Comparison of ENCODE assay signal across 8 cellular contexts in the genomic region with DNA sequence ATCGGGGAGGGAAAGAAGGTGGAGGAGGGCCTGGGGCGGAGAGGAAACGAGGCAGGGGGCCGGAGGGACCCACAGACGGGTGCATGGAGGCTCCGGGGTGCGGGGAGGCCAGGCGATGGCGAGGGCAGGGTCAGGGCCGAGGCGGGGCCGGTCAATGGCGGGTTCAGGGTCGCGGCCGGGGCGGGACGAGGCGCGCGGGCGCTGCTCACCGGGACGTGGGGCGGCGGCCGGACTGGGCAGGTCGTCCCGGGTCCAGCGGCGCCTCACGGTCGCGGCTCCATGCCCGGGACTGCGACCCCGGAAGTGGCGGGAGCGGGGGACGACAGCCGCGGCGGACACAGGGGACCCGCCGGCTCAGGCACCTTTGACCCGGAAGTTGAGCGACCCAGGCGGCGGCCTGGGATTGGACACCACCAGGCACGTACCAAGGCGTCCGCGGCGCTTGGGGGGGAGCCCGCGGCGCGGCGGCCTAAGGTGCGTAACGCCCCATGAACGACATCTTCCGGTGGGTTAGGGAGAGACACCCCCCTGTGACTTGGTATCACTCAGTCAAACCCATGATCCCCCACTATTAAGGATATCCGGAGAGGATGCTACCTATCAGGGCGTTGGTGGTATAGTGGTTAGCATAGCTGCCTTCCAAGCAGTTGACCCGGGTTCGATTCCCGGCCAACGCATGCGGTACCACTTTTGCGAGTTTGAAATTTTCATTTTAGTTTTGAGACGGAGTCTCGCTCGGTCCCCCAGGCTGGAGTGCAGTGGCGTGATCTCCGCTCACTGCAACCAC. TPM values are rescaled to one million over a fixed set of nuclear protein-coding genes. Genes with fewer than 3 reads are reported as not detected.
DNase-seq lines count a peak whose midpoint lies in the region; ATAC-seq and TF ChIP-seq lines count a peak whose summit lies in the region.

DPP9 (minus strand) TSS at position 378 of the 787 bp plus-strand sequence. CDS start 3,936 bp downstream, outside the sequence.

- peaks cover 15% of the 10 kb centered on the region for H3K36me3 ChIP-seq in IMR-90 (ENCODE audit: control insufficient read depth, insufficient read depth, low read length)

- peak within 1 kb of the TSS; percentile 90 for H3K23ac ChIP-seq in IMR-90 (ENCODE audit: low read depth, low read length)

- DNase-seq in DMS 273 treated with DMSO at 0.1 percent for 48 hours (lab: John Stamatoyannopoulos, UW) (peak; percentile 94), IMR-90 (peak; percentile 98), OCI-M1 (lab: John Stamatoyannopoulos, UW) (peak; percentile 100), activated T-cell treated with anti-CD3 and anti-CD28 coated beads for 24 hours (ENCODE audit: low read depth) (peak; percentile 96), epidermal melanocyte (ENCODE audit: insufficient read length, low spot score) (peak; percentile 99), middle frontal gyrus (ENCODE audit: extremely low spot score, low spot score) (peak; percentile 97)
- peak; percentile 94 for DNase-seq in stimulated activated CD8-positive, alpha-beta memory T cell treated with anti-CD3 and anti-CD28 coated beads, Interleukin-2, amount 100 ng/mL, for 48 hours (ENCODE audit: low read depth in 2 of 2)

- H2BK5ac ChIP-seq in IMR-90 (ENCODE audit: low read depth, low read length, poor library complexity, severe bottlenecking), result peak within 1 kb of the TSS; percentile 47

- intact Hi-C loops in IMR-90 (cut with micrococcal nuclease), result no loop called here

- in situ Hi-C loops in IMR-90 (cut with MboI; ENCODE audit: low sequenced_read_pairs), result no loop called here

- peak within 1 kb of the TSS; percentile 49; the same call in 1 of the 2 replicates for H2BK120ac ChIP-seq in IMR-90 (ENCODE audit: low read depth, low read length)

- H2AK9ac ChIP-seq in IMR-90 (replicated peaks; ENCODE audit: low read depth, low read length, poor library complexity), result peak within 1 kb of the TSS; percentile 100

- H3K27me3 ChIP-seq in IMR-90 (ENCODE audit: control insufficient read depth, insufficient read depth, low read length), result no peaks in the 10 kb centered on the region

- H3K9me3 ChIP-seq in IMR-90 (ENCODE audit: control insufficient read depth, insufficient read depth, low read length), result no peaks in the 10 kb centered on the region

- H2AFZ ChIP-seq in IMR-90 (replicated peaks; ENCODE audit: low read length, poor library complexity), result peak within 1 kb of the TSS; percentile 96

- H3K9ac ChIP-seq in IMR-90 (ENCODE audit: low read depth, low read length), result peak within 1 kb of the TSS; percentile 95

- no peak within 1 kb of the TSS for H2BK20ac ChIP-seq in IMR-90 (ENCODE audit: low read depth, low read length)

- H3K9me1 ChIP-seq in IMR-90 (ENCODE audit: insufficient read depth, low read length), result 0 out of 2 replicates have a peak, but pooled peaks cover 7% of the 10 kb centered on the region

- H4K5ac ChIP-seq in IMR-90 (ENCODE audit: low read depth, low read length), result peak within 1 kb of the TSS; percentile 81

- H4K8ac ChIP-seq in IMR-90 (ENCODE audit: low read depth in 2 of 2, low read length in 2 of 2), result peak within 1 kb of the TSS; percentile 64 to 95

- peak within 1 kb of the TSS; percentile 6; the same call in 2 of the 3 replicates for H2BK15ac ChIP-seq in IMR-90 (ENCODE audit: low read depth, low read length)

- peaks cover 26 to 43% of the 10 kb centered on the region in 2 experiments for H3K79me1 ChIP-seq in IMR-90 (ENCODE audit: low read depth in 1 of 2, low read length in 2 of 2)

- no TSS peak for BruUV-seq in IMR-90 (replicated peaks; lab: Mats Ljungman, UMichigan)

- TF ChIP-seq RAD21 in IMR-90 (IDR thresholded peaks at IDR 0.05; ENCODE audit: low read length), result peak; percentile 36

- CTCF ChIA-PET in IMR-90 (lab: Yijun Ruan, JAX), result no interaction called here

- peak; percentile 84 for ATAC-seq in GM21528 (IDR thresholded peaks at IDR 0.05; ENCODE audit: low FRiP score, unreplicated experiment)
- peak; percentile 93 for ATAC-seq in IMR-90 (ENCODE audit: low read depth)

- peak within 1 kb of the TSS; percentile 89 for H4K91ac ChIP-seq in IMR-90 (ENCODE audit: insufficient read depth, low read depth, low read length)

- TF ChIP-seq CTCF in IMR-90 (conservative IDR thresholded peaks at IDR 0.05; ENCODE audit: low read depth, low read length), result peak; percentile 43

- no peak within 1 kb of the TSS for H3K18ac ChIP-seq in IMR-90 (ENCODE audit: low read depth, low read length)

- H2AK5ac ChIP-seq in IMR-90 (ENCODE audit: low read depth, low read length), result peak within 1 kb of the TSS; percentile 98

- peak within 1 kb of the TSS; percentile 95 for H3K4me3 ChIP-seq in IMR-90 (ENCODE audit: insufficient read depth, low read depth, low read length)

- peaks cover 9% of the 10 kb centered on the region; the same call in 1 of the 2 replicates for H4K20me1 ChIP-seq in IMR-90 (ENCODE audit: insufficient read depth, low read length)

- POLR2A ChIA-PET in IMR-90 (lab: Charles Lee; ENCODE audit: unreplicated experiment), result no interaction called here

- peak within 1 kb of the TSS; percentile 81 for H3K56ac ChIP-seq in IMR-90 (ENCODE audit: extremely low read depth, insufficient read depth, low read length)

- dilution Hi-C loops in IMR-90 (cut with HindIII; ENCODE audit: low sequenced_read_pairs, unreplicated experiment), result no loop called here

- H3K4me2 ChIP-seq in IMR-90 (ENCODE audit: low read depth, low read length), result peak within 1 kb of the TSS; percentile 99

- peak within 1 kb of the TSS; percentile 66 for H3K27ac ChIP-seq in IMR-90 (ENCODE audit: insufficient read depth, low read length)

- H3K4ac ChIP-seq in IMR-90 (ENCODE audit: low read depth, low read length), result peak within 1 kb of the TSS; percentile 97

- no peak for TF ChIP-seq POLR2A in IMR-90 (IDR thresholded peaks at IDR 0.05; ENCODE audit: low read depth, low read length)

- H3K14ac ChIP-seq in IMR-90 (replicated peaks; ENCODE audit: low read depth, low read length), result peak within 1 kb of the TSS; percentile 95

- peaks cover 6% of the 10 kb centered on the region for H3K4me1 ChIP-seq in IMR-90 (ENCODE audit: control insufficient read depth, insufficient read depth, low read length)

- WGBS in IMR-90 (ENCODE audit: extremely low coverage in 2 of 2, insufficient read length in 1 of 2), 2 experiments, result 1% methylated on average over 45 of the region's 76 CpGs; no CpG with 5 or more reads in 1 of the 2 experiments

TF ChIP-seq in IMR-90, 13 proteins besides CTCF, POLR2A, EP300 and RAD21:
- peak; percentile 99; the same call in 1 of the 2 replicates for TF ChIP-seq CHD1 (IDR thresholded peaks at IDR 0.05; ENCODE audit: low read depth, low read length)
- no peak; the same call in none of the 2 replicates for TF ChIP-seq USF2 (IDR thresholded peaks at IDR 0.05; ENCODE audit: low read depth, low read length)
- TF ChIP-seq MAZ (IDR thresholded peaks at IDR 0.05; ENCODE audit: borderline replicate concordance, low read depth, low read length), result peak; percentile 91
- peak; percentile 99 for TF ChIP-seq BHLHE40 (IDR thresholded peaks at IDR 0.05; ENCODE audit: low read depth, low read length)
- peak; percentile 97 for TF ChIP-seq FOS (IDR thresholded peaks at IDR 0.05; ENCODE audit: low read depth, low read length)
- TF ChIP-seq RFX5 (IDR thresholded peaks at IDR 0.05; ENCODE audit: low read depth, low read length), result no peak
- 0 out of 2 replicates have a peak, but pooled peaks have one; percentile 27 for TF ChIP-seq MXI1 (IDR thresholded peaks at IDR 0.05; ENCODE audit: borderline replicate concordance, low read depth, low read length)
- no peak for TF ChIP-seq RCOR1 (IDR thresholded peaks at IDR 0.05; ENCODE audit: insufficient replicate concordance, low read length)
- no peak for TF ChIP-seq CEBPB (IDR thresholded peaks at IDR 0.05; ENCODE audit: low read depth, low read length)

RNA-seq across cellular contexts. Expression of gene DPP9, which starts in this region (rescaled TPM):
- 12.2 and 12.4 TPM in 2 replicates for total RNA-seq in IMR-90 (2012; rRNA removed)
- polyA plus RNA-seq in IMR-90 (2012; rRNA removed), result 33.0 and 37.3 TPM in 2 replicates
- polyA plus RNA-seq in IMR-90 (2012; cell fraction: cytosol; rRNA removed), result 27.1 and 46.5 TPM in 2 replicates
- 36.9 and 57.3 TPM in 2 replicates for polyA plus RNA-seq in IMR-90 (2012; cell fraction: nucleus; rRNA removed; ENCODE audit: low replicate concordance)

Comparison
In these comparisons a context has a peak if more than half of its experiments do, and no peak if none do; other contexts are left out.
1. Peak in every context shown above with its lines: DNase-seq, ATAC-seq, H3K4me3 ChIP-seq and H3K27ac ChIP-seq.